ENCODE assay signal across 1 cellular context in the genomic region with DNA sequence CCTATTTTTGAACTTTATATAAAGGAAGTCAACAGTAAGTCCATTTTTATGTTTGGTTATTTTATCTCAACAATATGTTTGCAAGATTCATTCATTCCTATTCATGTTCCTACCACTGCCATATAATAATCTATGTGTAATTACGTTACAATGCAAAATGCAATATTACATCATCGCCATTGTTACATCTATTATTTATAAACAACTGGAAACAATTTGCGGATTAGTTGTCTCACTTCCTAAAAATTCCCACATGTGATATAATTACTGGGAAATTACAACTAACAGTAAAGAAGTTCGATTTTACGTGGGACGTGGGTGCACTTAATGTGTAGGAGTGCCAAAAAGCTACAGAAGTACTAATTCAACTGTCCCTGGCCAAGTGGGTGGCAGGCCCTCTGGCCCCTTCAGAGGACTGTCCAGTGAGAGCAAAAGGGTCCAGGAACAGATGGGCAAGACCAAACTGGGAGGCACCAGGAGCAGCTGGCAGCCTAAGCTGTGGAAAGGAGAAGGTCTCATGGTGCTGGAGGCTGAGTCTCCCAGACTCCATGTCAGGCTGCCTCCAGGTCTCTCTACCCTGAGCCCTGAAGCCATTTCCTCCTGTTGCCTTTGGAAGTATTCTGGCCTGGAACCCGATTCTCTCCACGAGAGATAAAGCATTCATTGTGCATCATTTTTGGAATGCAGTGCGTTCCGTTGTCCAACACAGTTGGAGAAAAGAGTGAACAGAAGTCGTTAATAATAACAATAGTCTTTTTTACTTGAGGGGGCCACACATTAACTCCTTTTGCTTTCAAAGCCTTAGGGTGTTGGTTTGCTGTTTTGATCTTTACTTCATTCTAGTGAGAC.
TF ChIP-seq lines count a peak whose summit lies in the region.

No MANE protein-coding gene starts in this region.

TF ChIP-seq in K562, 482 proteins besides CTCF, POLR2A, EP300 and RAD21:
- TF ChIP-seq, protein P1, sequence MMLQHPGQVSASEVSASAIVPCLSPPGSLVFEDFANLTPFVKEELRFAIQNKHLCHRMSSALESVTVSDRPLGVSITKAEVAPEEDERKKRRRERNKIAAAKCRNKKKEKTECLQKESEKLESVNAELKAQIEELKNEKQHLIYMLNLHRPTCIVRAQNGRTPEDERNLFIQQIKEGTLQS (IDR thresholded peaks at IDR 0.05), result peak; percentile 66
- TF ChIP-seq, protein P1 (CRISPR knock-in tag; conservative IDR thresholded peaks at IDR 0.05), result no peak
- TF ChIP-seq CEBPB (tag; IDR thresholded peaks at IDR 0.05) (peak; percentile 40; the same call in 1 of the 2 replicates), CEBPG (CRISPR knock-in tag; IDR thresholded peaks at IDR 0.05) (no peak), CEBPG (tag; conservative IDR thresholded peaks at IDR 0.05 in 1 of 2, IDR thresholded peaks at IDR 0.05 in 1 of 2) (peak; percentile 65 to 76; a peak in 3 of 4 replicates), SMARCA4 (IDR thresholded peaks at IDR 0.05) (no peak), NONO (IDR thresholded peaks at IDR 0.05; ENCODE audit: low read depth in 2 of 2, low read length in 1 of 2) (no peak)
- TF ChIP-seq, protein P2, sequence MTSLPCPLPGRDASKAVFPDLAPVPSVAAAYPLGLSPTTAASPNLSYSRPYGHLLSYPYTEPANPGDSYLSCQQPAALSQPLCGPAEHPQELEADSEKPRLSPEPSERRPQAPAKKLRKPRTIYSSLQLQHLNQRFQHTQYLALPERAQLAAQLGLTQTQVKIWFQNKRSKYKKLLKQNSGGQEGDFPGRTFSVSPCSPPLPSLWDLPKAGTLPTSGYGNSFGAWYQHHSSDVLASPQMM (CRISPR knock-in tag; IDR thresholded peaks at IDR 0.05), result no peak
